Comparison of ENCODE assay signal across 1 cellular context in the genomic region with DNA sequence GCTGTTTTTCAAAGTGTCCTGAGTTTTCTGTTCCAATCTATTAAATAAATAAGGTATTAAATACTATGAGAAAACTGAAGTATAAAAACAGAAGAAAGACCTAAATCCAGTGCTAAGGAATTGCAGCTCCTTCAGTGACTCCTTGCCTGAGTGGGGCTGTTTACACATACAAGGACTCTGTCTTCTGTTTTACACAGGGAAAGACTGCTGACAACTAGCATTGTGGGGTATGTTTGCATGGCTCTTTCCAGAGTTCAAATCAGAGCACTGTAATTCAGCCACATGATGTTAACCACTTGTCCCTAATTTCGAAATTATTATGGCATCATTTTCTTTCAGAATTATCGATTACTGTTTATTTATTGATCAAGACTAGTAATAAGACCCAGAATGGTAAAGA.
TF ChIP-seq lines count a peak whose summit lies in the region.

No MANE protein-coding gene starts in this region.

TF ChIP-seq in SK-N-SH treated with all-trans-retinoic acid at 6 μM for 48 hours, 23 proteins besides CTCF, POLR2A, EP300 and RAD21 (continued from another document):
- no peak for TF ChIP-seq CSRNP3 (CRISPR knock-in tag; IDR thresholded peaks at IDR 0.05)
- no peak for TF ChIP-seq ZFP30 (CRISPR knock-in tag; IDR thresholded peaks at IDR 0.05)
- TF ChIP-seq TCF4 (CRISPR knock-in tag; IDR thresholded peaks at IDR 0.05; ENCODE audit: borderline replicate concordance) = no peak
- TF ChIP-seq RARB (CRISPR knock-in tag; IDR thresholded peaks at IDR 0.05) = no peak
- no peak for TF ChIP-seq ZNF565 (CRISPR knock-in tag; conservative IDR thresholded peaks at IDR 0.05; ENCODE audit: low read depth)
- TF ChIP-seq ARNTL (CRISPR knock-in tag; IDR thresholded peaks at IDR 0.05; ENCODE audit: borderline replicate concordance, low read depth) = no peak
- TF ChIP-seq SNAI2 (CRISPR knock-in tag; IDR thresholded peaks at IDR 0.05) = no peak
- no peak for TF ChIP-seq ISL1 (CRISPR knock-in tag; IDR thresholded peaks at IDR 0.05)
- TF ChIP-seq ZFP3 (CRISPR knock-in tag; IDR thresholded peaks at IDR 0.05) = no peak
- TF ChIP-seq OSR1 (CRISPR knock-in tag; IDR thresholded peaks at IDR 0.05) = no peak
